31 cellular contexts compared by ENCODE assay signal in genomic region chr11:47672283-47672730, GRCh38. TPM values are rescaled to one million over a fixed set of nuclear protein-coding genes. Genes with fewer than 3 reads are reported as not detected.
A peak's percentile ranks its signal among the peaks of the same experiment; 100 is the strongest.
DNase-seq lines count a peak whose midpoint lies in the region; ATAC-seq, FAIRE-seq and TF ChIP-seq lines count a peak whose summit lies in the region.
"Had no signal": no experiment of that assay in that cellular context is flagged by ENCODE, and none has a peak within 500 bp of the region (broad histone marks: within the 10 kb centered on the region; RNA-seq: fewer than 3 reads in every experiment).

No MANE protein-coding gene starts in this region.

- H3K4me1 ChIP-seq in astrocyte (ENCODE audit: insufficient read depth, low read length) (no peaks in the 10 kb centered on the region), lower lobe of right lung (no peaks in the 10 kb centered on the region)
- H3K4me1 ChIP-seq in CD8-positive, alpha-beta T cell (ENCODE audit: insufficient read depth, low read length), result no peaks in the 10 kb centered on the region
- H3K4me1 ChIP-seq: sigmoid colon, SJSA1, testis had no signal

- no peaks in the 10 kb centered on the region for H3K27me3 Mint-ChIP-seq in astrocyte (ENCODE audit: low read depth, unreplicated experiment)
- no peaks in the 10 kb centered on the region for H3K27me3 Mint-ChIP-seq in CD8-positive, alpha-beta T cell (ENCODE audit: low read depth)
- H3K27me3 Mint-ChIP-seq: T-helper 17 cell had no signal

- no peak overlapping the region for H3K27ac ChIP-seq in astrocyte (ENCODE audit: low read depth, low read length)
- no peak overlapping the region for H3K27ac ChIP-seq in CD8-positive, alpha-beta T cell (ENCODE audit: low read depth, low read length)
- no peak overlapping the region for H3K27ac ChIP-seq in lower lobe of right lung
- H3K27ac ChIP-seq: cardiac muscle cell, sigmoid colon, SJSA1, testis, WERI-Rb-1 had no signal

- H3K9me3 ChIP-seq in astrocyte (ENCODE audit: insufficient read depth, low read depth, low read length) (no peaks in the 10 kb centered on the region), lower lobe of right lung (no peaks in the 10 kb centered on the region)
- no peaks in the 10 kb centered on the region for H3K9me3 ChIP-seq in CD8-positive, alpha-beta T cell (ENCODE audit: low read length)
- H3K9me3 ChIP-seq: sigmoid colon, SJSA1, testis had no signal

- DNase-seq in Daoy (ENCODE audit: low read depth), result peak; percentile 52
- peak; percentile 67 for DNase-seq in HT1080 (ENCODE audit: low read depth)
- DNase-seq in astrocyte (ENCODE audit: low read depth), result no peak
- DNase-seq in foreskin fibroblast, result peak; percentile 2 to 22
- no peak for DNase-seq in CD8-positive, alpha-beta T cell
- no peak for DNase-seq in SW 1271 (lab: John Stamatoyannopoulos, UW)
- DNase-seq in lower lobe of right lung, result no peak
- no peak for DNase-seq in AG20443 (ENCODE audit: low spot score)
- DNase-seq: activated CD4-positive, alpha-beta T cell treated with anti-CD3 and anti-CD28 coated beads, Interleukin-2, amount 50 U/mL, for 48 hours; activated gamma-delta T cell treated with Interleukin-2 at 50 U/mL for 16 hours; dermis blood vessel endothelial cell; DMS 273 treated with DMSO at 0.1 percent for 48 hours; left cardiac atrium; midbrain; NCI-H1436 treated with DMSO at 0.1 percent for 48 hours; NCI-H2171 treated with DMSO at 0.1 percent for 48 hours; NCI-H774; OCI-M1; sigmoid colon; T-helper 17 cell; testis; WERI-Rb-1 had no signal

- TF ChIP-seq CTCF in astrocyte (IDR thresholded peaks at IDR 0.05; ENCODE audit: insufficient read depth, low read depth, low read length), result no peak
- TF ChIP-seq CTCF in foreskin fibroblast (IDR thresholded peaks at IDR 0.05; ENCODE audit: low read depth, low read length), result no peak
- no peak for TF ChIP-seq CTCF in CD8-positive, alpha-beta T cell (IDR thresholded peaks at IDR 0.05)
- no peak for TF ChIP-seq CTCF in lower lobe of right lung (IDR thresholded peaks at IDR 0.05)

- ATAC-seq in CD8-positive, alpha-beta T cell, result no peak
- no peak for ATAC-seq in lower lobe of right lung
- ATAC-seq: left cardiac atrium; stimulated activated effector memory CD8-positive, alpha-beta T cell treated with anti-CD3 and anti-CD28 coated beads, Interleukin-12 subunit alpha, Interleukin-12 subunit beta, amount 100 ng/mL, for 72 hours; T-helper 17 cell had no signal

- H3K27ac Mint-ChIP-seq in astrocyte (ENCODE audit: unreplicated experiment), result peak overlapping the region; percentile 84
- no peak overlapping the region for H3K27ac Mint-ChIP-seq in CD8-positive, alpha-beta T cell
- H3K27ac Mint-ChIP-seq: CD14-positive monocyte; stimulated activated effector memory CD8-positive, alpha-beta T cell treated with anti-CD3 and anti-CD28 coated beads, Interleukin-12 subunit alpha, Interleukin-12 subunit beta, amount 100 ng/mL, for 72 hours; T-helper 17 cell had no signal

- no peak overlapping the region for H3K4me3 ChIP-seq in astrocyte (ENCODE audit: insufficient read depth, low read depth, low read length)
- no peak overlapping the region for H3K4me3 ChIP-seq in foreskin fibroblast (ENCODE audit: low read depth in 1 of 2, low read length in 2 of 2)
- no peak overlapping the region for H3K4me3 ChIP-seq in CD8-positive, alpha-beta T cell (ENCODE audit: low read depth, low read length)
- H3K4me3 ChIP-seq in lower lobe of right lung, result no peak overlapping the region
- H3K4me3 ChIP-seq: cardiac muscle cell, sigmoid colon, SJSA1, testis had no signal

- CTCF ChIA-PET in CD8-positive, alpha-beta T cell (lab: Charles Lee), result no interaction called here

- no peak overlapping the region for H3K9ac ChIP-seq in astrocyte (ENCODE audit: low read length)

- H3K27me3 ChIP-seq in astrocyte (ENCODE audit: insufficient read depth, low read length) (no peaks in the 10 kb centered on the region), lower lobe of right lung (ENCODE audit: low read depth) (no peaks in the 10 kb centered on the region)
- H3K27me3 ChIP-seq in CD8-positive, alpha-beta T cell (ENCODE audit: insufficient read depth, low read length), result no peaks in the 10 kb centered on the region
- H3K27me3 ChIP-seq: cardiac muscle cell, sigmoid colon, SJSA1, testis had no signal

- intact Hi-C loops in CD8-positive, alpha-beta T cell (cut with DNase I, micrococcal nuclease), result no loop called here
- intact Hi-C loops in lower lobe of right lung (cut with DNase I), result no loop called here

- no peak overlapping the region for H3K4me3 Mint-ChIP-seq in astrocyte (ENCODE audit: unreplicated experiment)
- H3K4me3 Mint-ChIP-seq in CD8-positive, alpha-beta T cell, result no peak overlapping the region
- H3K4me3 Mint-ChIP-seq: CD14-positive monocyte; nephron; stimulated activated effector memory CD8-positive, alpha-beta T cell treated with anti-CD3 and anti-CD28 coated beads, Interleukin-12 subunit alpha, Interleukin-12 subunit beta, amount 100 ng/mL, for 72 hours; T-helper 17 cell had no signal

- POLR2A ChIA-PET in CD8-positive, alpha-beta T cell (lab: Charles Lee), result no interaction called here

- no peak overlapping the region for H3K4me2 ChIP-seq in astrocyte (ENCODE audit: low read length)

- no peak overlapping the region for H2AFZ ChIP-seq in astrocyte (ENCODE audit: low read depth, low read length)

- no peak for FAIRE-seq in astrocyte (lab: Jason Lieb, UNC)
- FAIRE-seq: GM12892, GM19239, HTR-8/SVneo had no signal

- H3K36me3 ChIP-seq in astrocyte (ENCODE audit: insufficient read depth, low read length), result no peaks in the 10 kb centered on the region
- H3K36me3 ChIP-seq in CD8-positive, alpha-beta T cell (ENCODE audit: insufficient read depth, low read length), result no peaks in the 10 kb centered on the region
- H3K36me3 ChIP-seq in lower lobe of right lung, result no peaks in the 10 kb centered on the region
- H3K36me3 ChIP-seq: cardiac muscle cell, sigmoid colon, SJSA1, WERI-Rb-1 had no signal

- no peaks in the 10 kb centered on the region for H3K9me3 Mint-ChIP-seq in astrocyte (ENCODE audit: unreplicated experiment)
- no peaks in the 10 kb centered on the region for H3K9me3 Mint-ChIP-seq in CD8-positive, alpha-beta T cell
- H3K9me3 Mint-ChIP-seq: nephron; stimulated activated effector memory CD8-positive, alpha-beta T cell treated with anti-CD3 and anti-CD28 coated beads, Interleukin-12 subunit alpha, Interleukin-12 subunit beta, amount 100 ng/mL, for 72 hours had no signal

- no peaks in the 10 kb centered on the region for H3K36me3 Mint-ChIP-seq in astrocyte (ENCODE audit: low read depth, unreplicated experiment)
- no peaks in the 10 kb centered on the region for H3K36me3 Mint-ChIP-seq in CD8-positive, alpha-beta T cell
- H3K36me3 Mint-ChIP-seq: CD14-positive monocyte; stimulated activated effector memory CD8-positive, alpha-beta T cell treated with anti-CD3 and anti-CD28 coated beads, Interleukin-12 subunit alpha, Interleukin-12 subunit beta, amount 100 ng/mL, for 72 hours had no signal

- H4K20me1 ChIP-seq in astrocyte (ENCODE audit: insufficient read depth, low read length), result no peaks in the 10 kb centered on the region

- peaks cover 2% of the 10 kb centered on the region for H3K4me1 Mint-ChIP-seq in astrocyte (ENCODE audit: low read depth, unreplicated experiment)
- no peaks in the 10 kb centered on the region for H3K4me1 Mint-ChIP-seq in CD8-positive, alpha-beta T cell (ENCODE audit: low read depth)
- H3K4me1 Mint-ChIP-seq: CD14-positive monocyte; stimulated activated effector memory CD8-positive, alpha-beta T cell treated with anti-CD3 and anti-CD28 coated beads, Interleukin-12 subunit alpha, Interleukin-12 subunit beta, amount 100 ng/mL, for 72 hours; T-helper 17 cell had no signal

- no peaks in the 10 kb centered on the region for H3K79me2 ChIP-seq in astrocyte (ENCODE audit: insufficient read depth, low read length)

RNA-seq across cellular contexts. Expression of gene MTCH2, which starts 29.9 kb away (rescaled TPM):
- 119 and 128 TPM in 2 replicates for total RNA-seq in Daoy (2014; rRNA removed; shearing (Covaris generic))
- 116 and 192 TPM in 2 replicates for total RNA-seq in HT1080 (2014; rRNA removed; shearing (Covaris generic))
- polyA plus RNA-seq in HT1080 (2015; cell fraction: cytosol; rRNA removed), result 105 and 131 TPM in 2 replicates
- 53.1 and 62.8 TPM in 2 replicates for polyA plus RNA-seq in HT1080 (2015; cell fraction: nucleus; rRNA removed)
- total RNA-seq in astrocyte, result 99.8 and 103 TPM in 2 replicates
- 10 to 100 TPM; 16.4 to 19.5 TPM for total RNA-seq in CD8-positive, alpha-beta T cell
- 53.1 TPM for total RNA-seq in lower lobe of right lung

RNA-seq across cellular contexts. Expression of gene AGBL2, which starts 42.9 kb away (rescaled TPM):
- total RNA-seq in Daoy (2014; rRNA removed; shearing (Covaris generic)), result 0.42 and 1.3 TPM in 2 replicates
- total RNA-seq in HT1080 (2014; rRNA removed; shearing (Covaris generic)), result 0.08 and 0.13 TPM in 2 replicates
- 0.58 and 0.83 TPM in 2 replicates for polyA plus RNA-seq in HT1080 (2015; cell fraction: cytosol; rRNA removed)
- polyA plus RNA-seq in HT1080 (2015; cell fraction: nucleus; rRNA removed), result 6.4 and 8.7 TPM in 2 replicates
- 1.4 and 2.1 TPM in 2 replicates for total RNA-seq in astrocyte
- total RNA-seq in CD8-positive, alpha-beta T cell, result 1 to 10 TPM; 3.6 to 5.0 TPM
- total RNA-seq in lower lobe of right lung, result 6.0 TPM
- total RNA-seq: glomerular endothelial cell had no signal
- polyA plus RNA-seq: cardiac muscle cell, CD14-positive monocyte had no signal

Comparison
In these comparisons a context has a peak if more than half of its experiments do, and no peak if none do; other contexts are left out.
1. DNase-seq: peak in Daoy (single experiment), HT1080 (single experiment) and foreskin fibroblast (2 of 2); none in astrocyte (single experiment), CD8-positive, alpha-beta T cell (0 of 7), SW 1271 (0 of 2), lower lobe of right lung (single experiment) and AG20443 (single experiment).